In the genomic region with DNA sequence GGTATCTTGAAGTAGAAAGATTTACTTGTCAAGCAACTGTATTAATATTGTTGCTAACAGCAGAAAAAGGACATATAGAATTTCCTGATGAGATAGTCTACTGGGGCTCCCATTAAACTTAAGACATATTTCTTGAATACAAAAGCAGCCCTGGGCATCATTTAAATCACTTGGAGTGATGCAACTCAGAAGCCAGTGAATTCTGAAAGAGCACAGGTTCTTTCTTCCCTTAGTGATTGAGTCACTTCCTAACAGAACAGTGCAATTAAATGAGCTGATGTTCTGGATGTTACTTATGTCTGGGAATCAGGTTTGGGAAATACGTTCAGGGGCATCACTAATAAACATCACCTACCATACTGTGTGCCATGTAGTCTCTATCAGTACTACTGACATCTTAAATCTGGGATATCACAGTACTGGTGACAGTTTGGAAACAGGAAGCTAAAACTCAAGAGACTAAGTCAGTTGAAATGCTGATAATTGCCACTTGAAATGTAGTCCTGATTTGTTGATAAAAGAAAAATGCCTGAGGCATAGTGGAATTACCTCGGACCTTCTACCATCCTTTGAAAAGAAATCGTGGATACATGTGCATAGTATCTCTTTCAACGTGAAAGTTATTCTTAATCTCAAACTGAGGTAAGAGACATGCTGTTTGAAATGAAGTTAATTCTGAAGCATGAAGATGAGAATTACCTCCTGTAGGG, we compare ENCODE assay signal across 15 cellular contexts.
DNase-seq lines count a peak whose midpoint lies in the region; ATAC-seq and TF ChIP-seq lines count a peak whose summit lies in the region.
"Had no signal": no experiment of that assay in that cellular context is flagged by ENCODE, and none has a peak within 500 bp of the region (broad histone marks: within the 10 kb centered on the region; RNA-seq: fewer than 3 reads in every experiment).

No MANE protein-coding gene starts in this region.

- BruUV-seq in IMR-90 (replicated peaks; lab: Mats Ljungman, UMichigan) = no TSS peak

- no peak for TF ChIP-seq CTCF in IMR-90 (conservative IDR thresholded peaks at IDR 0.05; ENCODE audit: low read depth, low read length)
- TF ChIP-seq CTCF in fibroblast of villous mesenchyme (IDR thresholded peaks at IDR 0.05; ENCODE audit: insufficient read depth, low read depth, low read length) = no peak

- in situ Hi-C loops in IMR-90 (cut with MboI; ENCODE audit: low sequenced_read_pairs) = no loop called here

- CTCF ChIA-PET in IMR-90 (lab: Yijun Ruan, JAX) = no interaction called here

- TF ChIP-seq RAD21 in IMR-90 (IDR thresholded peaks at IDR 0.05; ENCODE audit: low read length) = no peak

- TF ChIP-seq POLR2A in IMR-90 (IDR thresholded peaks at IDR 0.05; ENCODE audit: low read depth, low read length) = no peak

- no peaks in the 10 kb centered on the region for H3K79me1 ChIP-seq in IMR-90 (ENCODE audit: low read depth in 1 of 2, low read length in 2 of 2)

- H2BK20ac ChIP-seq in IMR-90 (ENCODE audit: low read depth, low read length) = no peak overlapping the region

- no peak overlapping the region for H2BK120ac ChIP-seq in IMR-90 (ENCODE audit: low read depth, low read length)

- no peak overlapping the region for H3K18ac ChIP-seq in IMR-90 (ENCODE audit: low read depth, low read length)

- ATAC-seq in IMR-90 (ENCODE audit: low read depth) = no peak
- no peak for ATAC-seq in HG03469 (IDR thresholded peaks at IDR 0.05; ENCODE audit: unreplicated experiment)
- no peak for ATAC-seq in GM18858 (IDR thresholded peaks at IDR 0.05; ENCODE audit: unreplicated experiment)

- POLR2A ChIA-PET in IMR-90 (lab: Charles Lee; ENCODE audit: unreplicated experiment) = no interaction called here

- no peaks in the 10 kb centered on the region for H3K9me1 ChIP-seq in IMR-90 (ENCODE audit: insufficient read depth, low read length)

- no peak overlapping the region for H3K27ac ChIP-seq in IMR-90 (ENCODE audit: insufficient read depth, low read length)
- H3K27ac ChIP-seq: SJCRH30 had no signal

- H2BK5ac ChIP-seq in IMR-90 (ENCODE audit: low read depth, low read length, poor library complexity, severe bottlenecking) = no peak overlapping the region

- H3K36me3 ChIP-seq in IMR-90 (ENCODE audit: control insufficient read depth, insufficient read depth, low read length) (no peaks in the 10 kb centered on the region), adipocyte (ENCODE audit: control insufficient read depth, insufficient read depth, low read length, severe bottlenecking) (no peaks in the 10 kb centered on the region)
- H3K36me3 ChIP-seq: SJCRH30 had no signal

- H3K9ac ChIP-seq in IMR-90 (ENCODE audit: low read depth, low read length) = no peak overlapping the region
- no peak overlapping the region for H3K9ac ChIP-seq in adipocyte (ENCODE audit: low read length)

- dilution Hi-C loops in IMR-90 (cut with HindIII; ENCODE audit: low sequenced_read_pairs, unreplicated experiment) = no loop called here

- no peak overlapping the region for H2BK15ac ChIP-seq in IMR-90 (ENCODE audit: low read depth, low read length)

- no peak overlapping the region for H4K91ac ChIP-seq in IMR-90 (ENCODE audit: insufficient read depth, low read depth, low read length)

- H2AK9ac ChIP-seq in IMR-90 (replicated peaks; ENCODE audit: low read depth, low read length, poor library complexity) = no peak overlapping the region

- no peak overlapping the region for H2AFZ ChIP-seq in IMR-90 (replicated peaks; ENCODE audit: low read length, poor library complexity)

- intact Hi-C loops in IMR-90 (cut with micrococcal nuclease) (no loop called here), head of caudate nucleus (cut with DNase I) (no loop called here)

- H3K23ac ChIP-seq in IMR-90 (ENCODE audit: low read depth, low read length) = no peak overlapping the region

- no peak overlapping the region for H2AK5ac ChIP-seq in IMR-90 (ENCODE audit: low read depth, low read length)

- H3K9me3 ChIP-seq in IMR-90 (ENCODE audit: control insufficient read depth, insufficient read depth, low read length) (no peaks in the 10 kb centered on the region), adipocyte (ENCODE audit: control insufficient read depth, low read length) (no peaks in the 10 kb centered on the region)
- H3K9me3 ChIP-seq: SJCRH30 had no signal

- no CpG with 5 or more reads among the region's 4 CpGs for WGBS in IMR-90 (ENCODE audit: extremely low coverage in 2 of 2, insufficient read length in 1 of 2), 2 experiments

- H3K56ac ChIP-seq in IMR-90 (ENCODE audit: extremely low read depth, insufficient read depth, low read length) = no peak overlapping the region

- H3K4me2 ChIP-seq in IMR-90 (ENCODE audit: low read depth, low read length) = no peak overlapping the region

- no peak overlapping the region for H4K8ac ChIP-seq in IMR-90 (ENCODE audit: low read depth in 2 of 2, low read length in 2 of 2)

- no peak overlapping the region for H4K5ac ChIP-seq in IMR-90 (ENCODE audit: low read depth, low read length)

- H4K20me1 ChIP-seq in IMR-90 (ENCODE audit: insufficient read depth, low read length) = no peaks in the 10 kb centered on the region

- no peak overlapping the region for H3K14ac ChIP-seq in IMR-90 (replicated peaks; ENCODE audit: low read depth, low read length)

- H3K4me1 ChIP-seq in IMR-90 (ENCODE audit: control insufficient read depth, insufficient read depth, low read length) (no peaks in the 10 kb centered on the region), adipocyte (ENCODE audit: control insufficient read depth, insufficient read depth, low read length) (peaks cover 7% of the 10 kb centered on the region)
- H3K4me1 ChIP-seq: SJCRH30 had no signal

- H3K4ac ChIP-seq in IMR-90 (ENCODE audit: low read depth, low read length) = no peak overlapping the region

- no peak overlapping the region for H3K4me3 ChIP-seq in IMR-90 (ENCODE audit: insufficient read depth, low read depth, low read length)
- no peak overlapping the region for H3K4me3 ChIP-seq in adipocyte (ENCODE audit: low read length)
- H3K4me3 ChIP-seq in fibroblast of villous mesenchyme (ENCODE audit: low read depth, low read length) = no peak overlapping the region
- H3K4me3 ChIP-seq: SJCRH30 had no signal

- H3K27me3 ChIP-seq in IMR-90 (ENCODE audit: control insufficient read depth, insufficient read depth, low read length) (no peaks in the 10 kb centered on the region), adipocyte (replicated peaks; ENCODE audit: control insufficient read depth, insufficient read depth, low read length) (no peaks in the 10 kb centered on the region)
- H3K27me3 ChIP-seq: SJCRH30 had no signal

- peak; percentile 33 for DNase-seq in ELR (ENCODE audit: low read depth)
- DNase-seq in IMR-90 = peak; percentile 27
- peak; percentile 42 for DNase-seq in adipocyte (ENCODE audit: low read depth)
- peak; percentile 53 for DNase-seq in fibroblast of villous mesenchyme (ENCODE audit: low read depth)
- DNase-seq in activated gamma-delta T cell (lab: John Stamatoyannopoulos, UW) = no peak
- DNase-seq in head of caudate nucleus = no peak
- DNase-seq: CD8-positive, alpha-beta memory T cell; DND-41; NCI-H1048; NCI-H1694; NCI-H2107; NCI-H446 treated with DMSO at 0.1 percent for 48 hours; SJCRH30 had no signal

TF ChIP-seq in IMR-90, 13 proteins besides CTCF, POLR2A, EP300 and RAD21:
- no peak for TF ChIP-seq MAZ (IDR thresholded peaks at IDR 0.05; ENCODE audit: borderline replicate concordance, low read depth, low read length)
- TF ChIP-seq SMC3 (IDR thresholded peaks at IDR 0.05; ENCODE audit: low read depth, low read length) = no peak
- no peak for TF ChIP-seq CEBPB (IDR thresholded peaks at IDR 0.05; ENCODE audit: low read depth, low read length)
- TF ChIP-seq, protein P1, sequence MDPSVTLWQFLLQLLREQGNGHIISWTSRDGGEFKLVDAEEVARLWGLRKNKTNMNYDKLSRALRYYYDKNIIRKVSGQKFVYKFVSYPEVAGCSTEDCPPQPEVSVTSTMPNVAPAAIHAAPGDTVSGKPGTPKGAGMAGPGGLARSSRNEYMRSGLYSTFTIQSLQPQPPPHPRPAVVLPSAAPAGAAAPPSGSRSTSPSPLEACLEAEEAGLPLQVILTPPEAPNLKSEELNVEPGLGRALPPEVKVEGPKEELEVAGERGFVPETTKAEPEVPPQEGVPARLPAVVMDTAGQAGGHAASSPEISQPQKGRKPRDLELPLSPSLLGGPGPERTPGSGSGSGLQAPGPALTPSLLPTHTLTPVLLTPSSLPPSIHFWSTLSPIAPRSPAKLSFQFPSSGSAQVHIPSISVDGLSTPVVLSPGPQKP (IDR thresholded peaks at IDR 0.05; ENCODE audit: borderline replicate concordance, low read depth, low read length) = no peak
- TF ChIP-seq NFE2L2 (IDR thresholded peaks at IDR 0.05; ENCODE audit: low read depth, low read length) = no peak
- no peak for TF ChIP-seq CHD1 (IDR thresholded peaks at IDR 0.05; ENCODE audit: low read depth, low read length)
- no peak for TF ChIP-seq BHLHE40 (IDR thresholded peaks at IDR 0.05; ENCODE audit: low read depth, low read length)
- no peak for TF ChIP-seq FOS (IDR thresholded peaks at IDR 0.05; ENCODE audit: low read depth, low read length)
- no peak for TF ChIP-seq USF2 (IDR thresholded peaks at IDR 0.05; ENCODE audit: low read depth, low read length)
- no peak for TF ChIP-seq RFX5 (IDR thresholded peaks at IDR 0.05; ENCODE audit: low read depth, low read length)
- no peak for TF ChIP-seq RCOR1 (IDR thresholded peaks at IDR 0.05; ENCODE audit: insufficient replicate concordance, low read length)
- TF ChIP-seq MXI1 (IDR thresholded peaks at IDR 0.05; ENCODE audit: borderline replicate concordance, low read depth, low read length) = no peak
- TF ChIP-seq MAFK (IDR thresholded peaks at IDR 0.05; ENCODE audit: low read depth, low read length) = no peak

Comparison
In these comparisons a context has a peak if more than half of its experiments do, and no peak if none do; other contexts are left out.
1. DNase-seq: peak in ELR (single experiment), IMR-90 (single experiment), adipocyte (single experiment) and fibroblast of villous mesenchyme (single experiment); none in activated gamma-delta T cell (single experiment) and head of caudate nucleus (0 of 42).